19 cellular contexts compared by ENCODE assay signal in genomic region chr20:61355096-61355495, GRCh38.
DNase-seq lines count a peak whose midpoint lies in the region; ATAC-seq and TF ChIP-seq lines count a peak whose summit lies in the region.
"Had no signal": no experiment of that assay in that cellular context is flagged by ENCODE, and none has a peak within 500 bp of the region (broad histone marks: within the 10 kb centered on the region; RNA-seq: fewer than 3 reads in every experiment).

No MANE protein-coding gene starts in this region.

- WGBS in testis, 2 donors: 48 to 60% methylated on average over 8 of the region's 8 CpGs

- no peak for TF ChIP-seq POLR2A in testis (IDR thresholded peaks at IDR 0.05)

- H3K27me3 ChIP-seq in RWPE2 (ENCODE audit: insufficient read depth, poor library complexity, severe bottlenecking): no peaks in the 10 kb centered on the region
- peaks cover 9% of the 10 kb centered on the region for H3K27me3 ChIP-seq in neural progenitor cell
- H3K27me3 ChIP-seq in testis: no peaks in the 10 kb centered on the region

- H2AFZ ChIP-seq in neural progenitor cell (replicated peaks): no peak overlapping the region
- H2AFZ ChIP-seq: PC-9 had no signal

- peaks cover 79% of the 10 kb centered on the region for H3K4me1 Mint-ChIP-seq in neural progenitor cell
- H3K4me1 Mint-ChIP-seq: CD4-positive, alpha-beta memory T cell had no signal

- no peaks in the 10 kb centered on the region for H3K9me3 Mint-ChIP-seq in neural progenitor cell

- peaks cover 4% of the 10 kb centered on the region for H3K27me3 Mint-ChIP-seq in neural progenitor cell (ENCODE audit: insufficient read depth, low read depth)

- H3K27ac ChIP-seq in RWPE2 (ENCODE audit: poor library complexity, severe bottlenecking): peak overlapping the region; percentile 79
- no peak overlapping the region for H3K27ac ChIP-seq in neural progenitor cell
- H3K27ac ChIP-seq in testis: no peak overlapping the region
- H3K27ac ChIP-seq: PC-9 had no signal

- no peak overlapping the region for H3K9ac ChIP-seq in neural progenitor cell

- no peak overlapping the region for H3K4me3 ChIP-seq in RWPE2 (ENCODE audit: severe bottlenecking)
- no peak overlapping the region for H3K4me3 ChIP-seq in astrocyte of the spinal cord (ENCODE audit: low read depth, low read length)
- no peak overlapping the region for H3K4me3 ChIP-seq in neural progenitor cell
- H3K4me3 ChIP-seq in testis: no peak overlapping the region
- H3K4me3 ChIP-seq: MG63, PC-9 had no signal

- H3K27ac Mint-ChIP-seq in neural progenitor cell: peak overlapping the region; percentile 2
- H3K27ac Mint-ChIP-seq: CD4-positive, alpha-beta memory T cell had no signal

- in situ Hi-C loops in astrocyte of the spinal cord (cut with HindIII; ENCODE audit: low sequenced_read_pairs): no loop called here

- H4K20me1 ChIP-seq in neural progenitor cell (ENCODE audit: low read depth): no peaks in the 10 kb centered on the region

- peaks cover 1% of the 10 kb centered on the region for H3K36me3 Mint-ChIP-seq in neural progenitor cell
- H3K36me3 Mint-ChIP-seq: CD4-positive, alpha-beta memory T cell had no signal

- peaks cover 9% of the 10 kb centered on the region for H3F3A ChIP-seq in neural progenitor cell (ENCODE audit: low read depth)

- ATAC-seq in RWPE2 (ENCODE audit: low read depth): no peak

- H3K4me3 Mint-ChIP-seq in neural progenitor cell: no peak overlapping the region
- H3K4me3 Mint-ChIP-seq: CD4-positive, alpha-beta memory T cell had no signal

- TF ChIP-seq CTCF in RWPE2 (IDR thresholded peaks at IDR 0.05; ENCODE audit: poor library complexity, severe bottlenecking) (no peak), astrocyte of the spinal cord (IDR thresholded peaks at IDR 0.05; ENCODE audit: low read depth, low read length) (no peak), neural progenitor cell (IDR thresholded peaks at IDR 0.05) (no peak), testis (IDR thresholded peaks at IDR 0.05) (no peak), GM10266 (IDR thresholded peaks at IDR 0.05; ENCODE audit: control insufficient read depth, insufficient read depth, low read depth, missing control alignments) (no peak)

- DNase-seq in RWPE2 (ENCODE audit: low spot score) (no peak), astrocyte of the spinal cord (ENCODE audit: low read depth, low spot score) (peak; percentile 28), neural progenitor cell (ENCODE audit: low spot score) (no peak), testis (peak; percentile 66), NCI-H1048 (lab: John Stamatoyannopoulos, UW) (no peak), GM10266 (ENCODE audit: extremely low spot score) (no peak)
- DNase-seq in activated effector memory CD4-positive, alpha-beta T cell treated with anti-CD3 and anti-CD28 coated beads, Interleukin-2, amount 50 U/mL, for 16 hours: no peak
- DNase-seq: Caco-2; CD4-positive, alpha-beta memory T cell; GF-D8; HCEC 1CT; KG1; MG63; NCI-H1694; NCI-H2029 treated with DMSO at 0.1 percent for 48 hours; NCI-H2227 treated with DMSO at 0.1 percent for 48 hours; NCI-H526 treated with DMSO at 0.1 percent for 48 hours; PC-9; SHP77 had no signal

- H3K79me2 ChIP-seq in neural progenitor cell (ENCODE audit: low read depth): no peaks in the 10 kb centered on the region

- H3K36me3 ChIP-seq in RWPE2 (ENCODE audit: low read depth) (peaks cover 37% of the 10 kb centered on the region), neural progenitor cell (no peaks in the 10 kb centered on the region), testis (ENCODE audit: low read depth, missing control alignments) (no peaks in the 10 kb centered on the region)
- H3K36me3 ChIP-seq: MG63 had no signal

- H3K9me3 ChIP-seq in RWPE2 (ENCODE audit: severe bottlenecking) (no peaks in the 10 kb centered on the region), neural progenitor cell (ENCODE audit: low read depth) (no peaks in the 10 kb centered on the region), testis (no peaks in the 10 kb centered on the region)
- H3K9me3 ChIP-seq: MG63 had no signal

- intact Hi-C loops in testis (cut with DNase I; ENCODE audit: low total_unique reads): no loop called here

- H3K4me2 ChIP-seq in neural progenitor cell: no peak overlapping the region
- H3K4me2 ChIP-seq: PC-9 had no signal

- H3K4me1 ChIP-seq in RWPE2 (ENCODE audit: insufficient read depth, poor library complexity, severe bottlenecking) (peaks cover 24% of the 10 kb centered on the region), neural progenitor cell (peaks cover 43% of the 10 kb centered on the region), testis (no peaks in the 10 kb centered on the region)
- H3K4me1 ChIP-seq: Caco-2 had no signal

Comparison
In these comparisons a context has a peak if more than half of its experiments do, and no peak if none do; other contexts are left out.
1. DNase-seq: peak in astrocyte of the spinal cord (single experiment) and testis (single experiment); none in RWPE2 (single experiment), neural progenitor cell (single experiment), NCI-H1048 (single experiment), activated effector memory CD4-positive, alpha-beta T cell treated with anti-CD3 and anti-CD28 coated beads, Interleukin-2, amount 50 U/mL, for 16 hours (single experiment) and GM10266 (single experiment).